ENCODE assay signal across 13 cellular contexts in the genomic region with DNA sequence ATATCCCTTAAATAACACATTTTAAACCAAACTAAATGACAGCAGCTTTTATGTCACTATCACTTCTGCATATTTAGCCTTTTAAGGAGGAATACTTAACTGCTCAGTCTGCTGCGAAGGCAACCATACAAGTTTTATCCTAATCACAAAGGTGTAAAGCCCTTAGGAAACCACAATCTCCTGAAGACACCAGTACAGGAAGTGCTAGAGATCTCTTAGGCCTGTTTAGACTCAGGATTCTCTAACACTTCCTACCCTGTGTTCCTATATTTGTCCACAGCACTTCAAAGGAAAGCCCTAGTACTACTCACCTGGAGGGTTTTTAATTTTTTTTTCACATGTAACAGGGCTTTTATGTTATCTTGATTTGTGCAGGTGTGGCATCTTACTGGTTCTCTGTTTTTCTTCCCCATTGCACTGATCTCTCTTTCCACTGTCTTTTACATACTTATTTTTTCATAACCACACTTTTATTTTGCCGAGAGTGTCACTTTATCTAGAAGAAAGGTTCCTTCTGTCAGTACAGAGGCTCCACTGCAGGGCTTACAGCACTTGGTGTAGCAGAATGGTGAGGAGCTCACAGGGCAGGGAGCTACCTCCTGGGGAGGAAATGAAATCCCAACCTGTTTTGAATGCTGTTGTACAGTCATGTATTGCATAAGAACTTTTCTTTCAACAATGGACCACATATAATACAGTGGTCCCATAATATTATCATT.
A peak's percentile ranks its signal among the peaks of the same experiment; 100 is the strongest.
DNase-seq lines count a peak whose midpoint lies in the region; ATAC-seq lines count a peak whose summit lies in the region.
"Had no signal": no experiment of that assay in that cellular context is flagged by ENCODE, and none has a peak within 500 bp of the region (broad histone marks: within the 10 kb centered on the region; RNA-seq: fewer than 3 reads in every experiment).

No MANE protein-coding gene starts in this region.

- in situ Hi-C loops in G401 (cut with HindIII; ENCODE audit: low sequenced_read_pairs): no loop called here

- no peaks in the 10 kb centered on the region for H3K9me3 Mint-ChIP-seq in activated naive CD4-positive, alpha-beta T cell treated with anti-CD3 and anti-CD28 coated beads for 36 hours
- H3K9me3 Mint-ChIP-seq in activated naive CD8-positive, alpha-beta T cell treated with anti-CD3 and anti-CD28 coated beads, Interleukin-2, amount 50 U/mL, for 24 hours: peaks cover 18% of the 10 kb centered on the region
- H3K9me3 Mint-ChIP-seq in stimulated activated naive CD8-positive, alpha-beta T cell treated with anti-CD3 and anti-CD28 coated beads, Interleukin-15, amount 100 ng/mL, for 72 hours: peaks cover 18 to 22% of the 10 kb centered on the region in 2 donors

- no peak overlapping the region for H3K4me3 ChIP-seq in Jurkat, Clone E6-1 (ENCODE audit: low read length)

- peak overlapping the region; percentile 71 for H3K27ac Mint-ChIP-seq in activated naive CD4-positive, alpha-beta T cell treated with anti-CD3 and anti-CD28 coated beads for 36 hours
- peak overlapping the region; percentile 50 for H3K27ac Mint-ChIP-seq in activated naive CD8-positive, alpha-beta T cell treated with anti-CD3 and anti-CD28 coated beads, Interleukin-2, amount 50 U/mL, for 24 hours
- H3K27ac Mint-ChIP-seq in stimulated activated naive CD8-positive, alpha-beta T cell treated with anti-CD3 and anti-CD28 coated beads, Interleukin-15, amount 100 ng/mL, for 72 hours: peak overlapping the region; percentile 71 to 90

- H3K36me3 Mint-ChIP-seq in activated naive CD4-positive, alpha-beta T cell treated with anti-CD3 and anti-CD28 coated beads for 36 hours (ENCODE audit: low read depth): no peaks in the 10 kb centered on the region
- no peaks in the 10 kb centered on the region for H3K36me3 Mint-ChIP-seq in activated naive CD8-positive, alpha-beta T cell treated with anti-CD3 and anti-CD28 coated beads, Interleukin-2, amount 50 U/mL, for 24 hours (ENCODE audit: low read depth)

- no peak for DNase-seq in activated naive CD4-positive, alpha-beta T cell treated with anti-CD3 and anti-CD28 coated beads for 36 hours
- DNase-seq in activated naive CD4-positive, alpha-beta T cell treated with Interleukin-2 at 50 U/mL for 16 hours: no peak
- DNase-seq in Jurkat, Clone E6-1 (ENCODE audit: low read depth, low spot score): peak; percentile 37
- no peak for DNase-seq in activated naive CD8-positive, alpha-beta T cell treated with anti-CD3 and anti-CD28 coated beads, Interleukin-2, amount 50 U/mL, for 24 hours
- DNase-seq in stimulated activated naive CD8-positive, alpha-beta T cell treated with anti-CD3 and anti-CD28 coated beads, Interleukin-15, amount 100 ng/mL, for 72 hours: no peak
- no peak for DNase-seq in G401 (ENCODE audit: low spot score)
- DNase-seq: activated CD4-positive, alpha-beta T cell treated with anti-CD3 and anti-CD28 coated beads, Interleukin-2, amount 50 U/mL, for 4 hours; erythroblast; GF-D8; NCI-H526; retina had no signal

- H3K27me3 Mint-ChIP-seq in activated naive CD4-positive, alpha-beta T cell treated with anti-CD3 and anti-CD28 coated beads for 36 hours (ENCODE audit: low read depth): no peaks in the 10 kb centered on the region
- no peaks in the 10 kb centered on the region for H3K27me3 Mint-ChIP-seq in activated naive CD8-positive, alpha-beta T cell treated with anti-CD3 and anti-CD28 coated beads, Interleukin-2, amount 50 U/mL, for 24 hours
- no peaks in the 10 kb centered on the region for H3K27me3 Mint-ChIP-seq in stimulated activated naive CD8-positive, alpha-beta T cell treated with anti-CD3 and anti-CD28 coated beads, Interleukin-15, amount 100 ng/mL, for 72 hours

- H3K4me1 Mint-ChIP-seq in activated naive CD4-positive, alpha-beta T cell treated with anti-CD3 and anti-CD28 coated beads for 36 hours (ENCODE audit: low read depth): peaks cover 25% of the 10 kb centered on the region
- H3K4me1 Mint-ChIP-seq in activated naive CD8-positive, alpha-beta T cell treated with anti-CD3 and anti-CD28 coated beads, Interleukin-2, amount 50 U/mL, for 24 hours: peaks cover 26% of the 10 kb centered on the region
- H3K4me1 Mint-ChIP-seq in stimulated activated naive CD8-positive, alpha-beta T cell treated with anti-CD3 and anti-CD28 coated beads, Interleukin-15, amount 100 ng/mL, for 72 hours: peaks cover 12% of the 10 kb centered on the region

- peak; percentile 61 for ATAC-seq in activated naive CD8-positive, alpha-beta T cell treated with anti-CD3 and anti-CD28 coated beads, Interleukin-2, amount 50 U/mL, for 24 hours
- ATAC-seq in stimulated activated naive CD8-positive, alpha-beta T cell treated with anti-CD3 and anti-CD28 coated beads, Interleukin-15, amount 100 ng/mL, for 72 hours: peak; percentile 60
- ATAC-seq in HG02970 (IDR thresholded peaks at IDR 0.05; ENCODE audit: low FRiP score, unreplicated experiment): no peak
- ATAC-seq in GM19328 (IDR thresholded peaks at IDR 0.05; ENCODE audit: unreplicated experiment): no peak

- no peak overlapping the region for H3K4me3 Mint-ChIP-seq in activated naive CD4-positive, alpha-beta T cell treated with anti-CD3 and anti-CD28 coated beads for 36 hours
- no peak overlapping the region for H3K4me3 Mint-ChIP-seq in activated naive CD8-positive, alpha-beta T cell treated with anti-CD3 and anti-CD28 coated beads, Interleukin-2, amount 50 U/mL, for 24 hours
- H3K4me3 Mint-ChIP-seq in stimulated activated naive CD8-positive, alpha-beta T cell treated with anti-CD3 and anti-CD28 coated beads, Interleukin-15, amount 100 ng/mL, for 72 hours: peak overlapping the region in 1 of 2 donors; percentile 25

- intact Hi-C loops in activated naive CD4-positive, alpha-beta T cell treated with anti-CD3 and anti-CD28 coated beads for 36 hours (cut with micrococcal nuclease): loop anchor here (2.0 kb wide), 2 partner anchors 19 to 23 kb away; no protein-coding TSS in a partner anchor

- CTCF ChIA-PET in activated naive CD4-positive, alpha-beta T cell treated with anti-CD3 and anti-CD28 coated beads for 36 hours (lab: Charles Lee): interaction anchor here (0.7 to 0.9 kb wide), 2 partner anchors 34 to 80 kb away, joined by 3 to 4 read pairs; no protein-coding TSS in a partner anchor

Comparison
In these comparisons a context has a peak if more than half of its experiments do, and no peak if none do; other contexts are left out.
1. ATAC-seq: peak in activated naive CD8-positive, alpha-beta T cell treated with anti-CD3 and anti-CD28 coated beads, Interleukin-2, amount 50 U/mL, for 24 hours (single experiment) and stimulated activated naive CD8-positive, alpha-beta T cell treated with anti-CD3 and anti-CD28 coated beads, Interleukin-15, amount 100 ng/mL, for 72 hours (single experiment); none in HG02970 (single experiment) and GM19328 (single experiment).
2. Peak in every context shown above with its lines, with median percentiles within 50 percentile points of each other: H3K27ac Mint-ChIP-seq.